6 cellular contexts compared by ENCODE assay signal in genomic region chr7:54774785-54775740, GRCh38.
"Had no signal": no experiment of that assay in that cellular context is flagged by ENCODE, and none has a peak within 500 bp of the region (broad histone marks: within the 10 kb centered on the region; RNA-seq: fewer than 3 reads in every experiment).

No MANE protein-coding gene starts in this region.

- H3K4me3 ChIP-seq: thyroid gland had no signal

- H3K36me3 ChIP-seq: esophagus muscularis mucosa, heart left ventricle, neural progenitor cell, thyroid gland, upper lobe of left lung had no signal

- H3K27ac ChIP-seq: heart left ventricle, neural progenitor cell, thyroid gland had no signal

- H3K27me3 ChIP-seq: esophagus muscularis mucosa, foreskin keratinocyte, neural progenitor cell, thyroid gland, upper lobe of left lung had no signal

- H3K9me3 ChIP-seq: esophagus muscularis mucosa, heart left ventricle, thyroid gland, upper lobe of left lung had no signal

- H2AFZ ChIP-seq: neural progenitor cell had no signal

- H3K9ac ChIP-seq: neural progenitor cell had no signal

- H3K4me1 ChIP-seq: neural progenitor cell had no signal
